ENCODE assay signal across 8 cellular contexts in genomic region chr22:50218996-50219727, GRCh38. TPM values are rescaled to one million over a fixed set of nuclear protein-coding genes. Genes with fewer than 3 reads are reported as not detected.
A peak's percentile ranks its signal among the peaks of the same experiment; 100 is the strongest.
DNase-seq lines count a peak whose midpoint lies in the region; ATAC-seq and TF ChIP-seq lines count a peak whose summit lies in the region.

No MANE protein-coding gene starts in this region.

- H3K4me1 ChIP-seq in Karpas-422 (ENCODE audit: low read length): peaks cover 6% of the 10 kb centered on the region

- no peak overlapping the region for H3K27ac ChIP-seq in Karpas-422 (ENCODE audit: low read length)

- H3K36me3 ChIP-seq in H7 (replicated peaks; ENCODE audit: control insufficient read depth, insufficient read depth, low read length) (peaks cover 13% of the 10 kb centered on the region), Karpas-422 (ENCODE audit: insufficient read depth, low read length) (peaks cover 14% of the 10 kb centered on the region)

- peaks cover 7% of the 10 kb centered on the region for H3K79me2 ChIP-seq in Karpas-422 (ENCODE audit: low read length)

- ATAC-seq in omental fat pad (ENCODE audit: low FRiP score): peak; percentile 82
- no peak for ATAC-seq in GM21447 (IDR thresholded peaks at IDR 0.05; ENCODE audit: unreplicated experiment)
- no peak for ATAC-seq in HG03097 (IDR thresholded peaks at IDR 0.05; ENCODE audit: low FRiP score, unreplicated experiment)

- no peaks in the 10 kb centered on the region for H3K9me2 ChIP-seq in Karpas-422 (replicated peaks; ENCODE audit: insufficient read depth, low read length)

- H3K9ac ChIP-seq in Karpas-422 (ENCODE audit: low read length): no peak overlapping the region

- no peak overlapping the region for H2AFZ ChIP-seq in Karpas-422 (ENCODE audit: low read length)

- H3K4me3 ChIP-seq in H7 (ENCODE audit: insufficient read depth, low read depth, low read length): no peak overlapping the region
- no peak overlapping the region for H3K4me3 ChIP-seq in epithelial cell of esophagus (ENCODE audit: low read length)
- H3K4me3 ChIP-seq in Karpas-422 (ENCODE audit: low read length): no peak overlapping the region

- no peak overlapping the region for H3K4me2 ChIP-seq in Karpas-422 (ENCODE audit: low read depth, low read length, poor library complexity, severe bottlenecking)

- peaks cover 6% of the 10 kb centered on the region; the same call in 1 of the 2 replicates for H4K20me1 ChIP-seq in Karpas-422 (ENCODE audit: insufficient read depth, low read depth, low read length)

- TF ChIP-seq CTCF in epithelial cell of esophagus (IDR thresholded peaks at IDR 0.05; ENCODE audit: insufficient read depth, low read depth, low read length, missing control alignments) (no peak), omental fat pad (IDR thresholded peaks at IDR 0.05) (no peak)

- DNase-seq in H7 (peak; percentile 96), NCI-H69 (lab: John Stamatoyannopoulos, UW) (peak; percentile 70), epithelial cell of esophagus (ENCODE audit: low read depth) (peak; percentile 80), omental fat pad (ENCODE audit: low spot score) (peak; percentile 51), GM19240 (ENCODE audit: insufficient read length, low spot score) (no peak), Karpas-422 (no peak)

- H3K9me3 ChIP-seq in Karpas-422 (ENCODE audit: low read length): no peaks in the 10 kb centered on the region

- H3K27me3 ChIP-seq in H7 (ENCODE audit: control insufficient read depth, insufficient read depth, low read length) (no peaks in the 10 kb centered on the region), Karpas-422 (ENCODE audit: low read length) (no peaks in the 10 kb centered on the region)

RNA-seq across cellular contexts. Expression of gene SELENOO, which starts 18.4 kb away (rescaled TPM):
- 27.8 and 29.9 TPM in 2 replicates for total RNA-seq in H7 (2014; rRNA removed; shearing (Covaris generic))
- 10 to 100 TPM; 21.2 to 38.3 (median 31.9) TPM for total RNA-seq in omental fat pad
- 20.0 and 64.1 TPM in 2 replicates for total RNA-seq in Karpas-422 (2014; rRNA removed; shearing (Covaris generic); ENCODE audit: low replicate concordance)

RNA-seq across cellular contexts. Expression of gene TUBGCP6, which starts 25.7 kb away (rescaled TPM):
- total RNA-seq in H7 (2014; rRNA removed; shearing (Covaris generic)): 24.0 and 31.6 TPM in 2 replicates
- total RNA-seq in omental fat pad: 10 to 100 TPM; 32.7 to 52.2 (median 33.5) TPM
- total RNA-seq in Karpas-422 (2014; rRNA removed; shearing (Covaris generic); ENCODE audit: low replicate concordance): 16.9 and 32.5 TPM in 2 replicates

RNA-seq across cellular contexts. Expression of gene HDAC10, which starts 31.9 kb away (rescaled TPM):
- total RNA-seq in H7 (2014; rRNA removed; shearing (Covaris generic)): 15.7 and 22.4 TPM in 2 replicates
- 10 to 100 TPM; 18.4 to 53.8 (median 23.6) TPM for total RNA-seq in omental fat pad
- total RNA-seq in Karpas-422 (2014; rRNA removed; shearing (Covaris generic); ENCODE audit: low replicate concordance): 42.3 and 89.8 TPM in 2 replicates

RNA-seq across cellular contexts. Expression of gene TRABD, which starts 33.4 kb away (rescaled TPM):
- 83.1 and 84.6 TPM in 2 replicates for total RNA-seq in H7 (2014; rRNA removed; shearing (Covaris generic))
- total RNA-seq in omental fat pad: 10 to 100 TPM; 18.3 to 43.1 (median 28.4) TPM
- 46.7 and 117 TPM in 2 replicates for total RNA-seq in Karpas-422 (2014; rRNA removed; shearing (Covaris generic); ENCODE audit: low replicate concordance)

RNA-seq across cellular contexts. Expression of gene MAPK12, which starts 42.3 kb away (rescaled TPM):
- 21.2 and 23.8 TPM in 2 replicates for total RNA-seq in H7 (2014; rRNA removed; shearing (Covaris generic))
- 10 to 100 TPM in 3 of 4 donors, 1 to 10 TPM in 1; 7.9 to 31.1 (median 17.8) TPM for total RNA-seq in omental fat pad
- total RNA-seq in Karpas-422 (2014; rRNA removed; shearing (Covaris generic); ENCODE audit: low replicate concordance): 45.4 and 110 TPM in 2 replicates

Comparison
In these comparisons a context has a peak if more than half of its experiments do, and no peak if none do; other contexts are left out.
1. DNase-seq: peak in H7 (single experiment), NCI-H69 (single experiment), epithelial cell of esophagus (single experiment) and omental fat pad (single experiment); none in GM19240 (single experiment) and Karpas-422 (single experiment).